ENCODE assay signal across 22 cellular contexts in genomic region chr17:11803635-11804034, GRCh38.
"Had no signal": no experiment of that assay in that cellular context is flagged by ENCODE, and none has a peak within 500 bp of the region (broad histone marks: within the 10 kb centered on the region; RNA-seq: fewer than 3 reads in every experiment).

No MANE protein-coding gene starts in this region.

- H3K27me3 ChIP-seq: colonic mucosa, esophagus squamous epithelium, foreskin keratinocyte, heart left ventricle, right lobe of liver, upper lobe of left lung, uterus had no signal

- H3K9ac ChIP-seq: parathyroid adenoma had no signal

- H3K4me3 Mint-ChIP-seq: natural killer cell treated with Interleukin-12 subunit alpha and Interleukin-12 subunit beta and Interleukin-15 and Interleukin-18, amount 100 ng/mL, for 72 hours; stimulated activated effector memory CD8-positive, alpha-beta T cell treated with anti-CD3 and anti-CD28 coated beads, Interleukin-12 subunit alpha, Interleukin-12 subunit beta, amount 100 ng/mL, for 72 hours; stimulated activated naive CD8-positive, alpha-beta T cell treated with anti-CD3 and anti-CD28 coated beads, Interleukin-15, Interleukin-2, amounts not matched to agents 100 ng/mL and 50 ng/mL, for 24 hours had no signal

- H3K27ac Mint-ChIP-seq: natural killer cell treated with Interleukin-12 subunit alpha and Interleukin-12 subunit beta and Interleukin-15 and Interleukin-18, amount 100 ng/mL, for 72 hours; stimulated activated effector memory CD8-positive, alpha-beta T cell treated with anti-CD3 and anti-CD28 coated beads, Interleukin-12 subunit alpha, Interleukin-12 subunit beta, amount 100 ng/mL, for 72 hours; stimulated activated naive CD8-positive, alpha-beta T cell treated with anti-CD3 and anti-CD28 coated beads, Interleukin-15, Interleukin-2, amounts not matched to agents 100 ng/mL and 50 ng/mL, for 24 hours had no signal

- H3K4me3 ChIP-seq: colonic mucosa, esophagus squamous epithelium, heart left ventricle, prostate gland, right lobe of liver, tibial artery, upper lobe of left lung, uterus had no signal

- H3K36me3 ChIP-seq: colonic mucosa, esophagus squamous epithelium, heart left ventricle, prostate gland, right lobe of liver, tibial artery, upper lobe of left lung, uterus had no signal

- H3K4me1 Mint-ChIP-seq: stimulated activated effector memory CD8-positive, alpha-beta T cell treated with anti-CD3 and anti-CD28 coated beads, Interleukin-12 subunit alpha, Interleukin-12 subunit beta, amount 100 ng/mL, for 72 hours had no signal

- DNase-seq: colonic mucosa; dermis blood vessel endothelial cell; effector CD4-positive, alpha-beta T cell; esophagus squamous epithelium; foreskin keratinocyte; heart left ventricle; hippocampal formation; islet precursor cell; mammary epithelial cell; occipital lobe; right lobe of liver; stimulated activated CD4-positive, alpha-beta T cell treated with anti-CD3 and anti-CD28 coated beads, Interleukin-4, amount 100 ng/mL, for 1 hour; stimulated activated CD8-positive, alpha-beta memory T cell treated with anti-CD3 and anti-CD28 coated beads, Interleukin-4, amount 100 ng/mL, for 48 hours; tibial artery; upper lobe of left lung; uterus had no signal

- H3K27ac ChIP-seq: colonic mucosa, esophagus squamous epithelium, foreskin keratinocyte, heart left ventricle, parathyroid adenoma, prostate gland, right lobe of liver, tibial artery, upper lobe of left lung, uterus had no signal

- H3K9me3 ChIP-seq: colonic mucosa, esophagus squamous epithelium, heart left ventricle, prostate gland, right lobe of liver, tibial artery, upper lobe of left lung, uterus had no signal

- H3K4me1 ChIP-seq: colonic mucosa, esophagus squamous epithelium, foreskin keratinocyte, heart left ventricle, parathyroid adenoma, prostate gland, right lobe of liver, tibial artery, upper lobe of left lung, uterus had no signal

- H3K36me3 Mint-ChIP-seq: natural killer cell treated with Interleukin-12 subunit alpha and Interleukin-12 subunit beta and Interleukin-15 and Interleukin-18, amount 100 ng/mL, for 72 hours; stimulated activated effector memory CD8-positive, alpha-beta T cell treated with anti-CD3 and anti-CD28 coated beads, Interleukin-12 subunit alpha, Interleukin-12 subunit beta, amount 100 ng/mL, for 72 hours had no signal

- H3K27me3 Mint-ChIP-seq: natural killer cell treated with Interleukin-12 subunit alpha and Interleukin-12 subunit beta and Interleukin-15 and Interleukin-18, amount 100 ng/mL, for 72 hours; stimulated activated naive CD8-positive, alpha-beta T cell treated with anti-CD3 and anti-CD28 coated beads, Interleukin-15, Interleukin-2, amounts not matched to agents 100 ng/mL and 50 ng/mL, for 24 hours had no signal

- ATAC-seq: foreskin keratinocyte; heart left ventricle; left lobe of liver; natural killer cell treated with Interleukin-12 subunit alpha and Interleukin-12 subunit beta and Interleukin-15 and Interleukin-18, amount 100 ng/mL, for 72 hours; right lobe of liver; stimulated activated effector memory CD8-positive, alpha-beta T cell treated with anti-CD3 and anti-CD28 coated beads, Interleukin-12 subunit alpha, Interleukin-12 subunit beta, amount 100 ng/mL, for 72 hours had no signal
